36 cellular contexts compared by ENCODE assay signal in genomic region chr5:53677632-53678031, GRCh38.
"Had no signal": no experiment of that assay in that cellular context is flagged by ENCODE, and none has a peak within 500 bp of the region (broad histone marks: within the 10 kb centered on the region; RNA-seq: fewer than 3 reads in every experiment).

No MANE protein-coding gene starts in this region.

- H3K27me3 ChIP-seq: brain microvascular endothelial cell, colonic mucosa, dorsolateral prefrontal cortex, esophagus squamous epithelium, gastroesophageal sphincter had no signal

- H3K9me3 ChIP-seq: colonic mucosa, esophagus squamous epithelium, gastroesophageal sphincter had no signal

- FAIRE-seq: astrocyte, bronchial epithelial cell had no signal

- H3K4me1 Mint-ChIP-seq: activated B cell treated with CpG ODN at 0.5 μM for 24 hours; activated T-helper 17 cell treated with anti-CD3 and anti-CD28 coated beads, Interleukin-2, amount 50 U/mL, for 72 hours; T-helper 17 cell had no signal

- DNase-seq: activated B cell treated with CpG ODN at 0.5 μM for 24 hours; activated CD4-positive, alpha-beta T cell treated with anti-CD3 and anti-CD28 coated beads for 48 hours; activated CD4-positive, alpha-beta T cell treated with anti-CD3 and anti-CD28 coated beads, Interleukin-2, amount 50 U/mL, for 1 hour; activated CD4-positive, alpha-beta T cell treated with anti-CD3 and anti-CD28 coated beads, Interleukin-2, amount 50 U/mL, for 48 hours; activated CD8-positive, alpha-beta memory T cell treated with anti-CD3 and anti-CD28 coated beads for 24 hours; activated CD8-positive, alpha-beta T cell treated with anti-CD3 and anti-CD28 coated beads for 36 hours; activated effector memory CD4-positive, alpha-beta T cell treated with Interleukin-2 at 50 U/mL for 16 hours; activated gamma-delta T cell treated with Interleukin-2 at 50 U/mL for 16 hours; activated naive CD4-positive, alpha-beta T cell treated with anti-CD3 and anti-CD28 coated beads, Interleukin-2, amount 50 U/mL, for 16 hours; activated naive CD4-positive, alpha-beta T cell treated with Interleukin-2 at 50 U/mL for 16 hours; activated T-cell treated with anti-CD3 and anti-CD28 coated beads, Interleukin-2, amount 50 U/mL, for 4 hours; amniotic stem cell; anterior cingulate cortex; brain microvascular endothelial cell; central memory CD4-positive, alpha-beta T cell; cerebellar nuclear complex; colonic mucosa; dorsolateral prefrontal cortex; effector CD4-positive, alpha-beta T cell; effector memory CD8-positive, alpha-beta T cell; esophagus squamous epithelium; foreskin melanocyte; head of caudate nucleus; T-helper 1 cell; T-helper 17 cell; T1000; WERI-Rb-1 had no signal

- H3K4me3 Mint-ChIP-seq: activated B cell treated with CpG ODN at 0.5 μM for 24 hours; activated CD8-positive, alpha-beta T cell treated with anti-CD3 and anti-CD28 coated beads for 36 hours; activated naive CD8-positive, alpha-beta T cell; activated T-cell treated with anti-CD3 and anti-CD28 coated beads, Interleukin-2, amount 50 U/mL, for 4 hours; activated T-helper 17 cell treated with anti-CD3 and anti-CD28 coated beads, Interleukin-2, amount 50 U/mL, for 72 hours; dendritic cell treated with granulocyte-macrophage colony-stimulating factor and Interleukin-4, amounts not matched to agents 40 ng/mL and 50 ng/mL, for 4 days; effector memory CD8-positive, alpha-beta T cell; T-helper 17 cell; T-helper 2 cell treated with Interferon-gamma antibody and Interleukin-4, amounts not matched to agents 5 μg/mL and 100 μg/mL, for 36 hours had no signal

- H3K27ac ChIP-seq: brain microvascular endothelial cell, colonic mucosa, dorsolateral prefrontal cortex, epithelial cell of prostate, esophagus squamous epithelium, gastroesophageal sphincter, WERI-Rb-1 had no signal

- ATAC-seq: activated CD4-positive, CD25-positive, alpha-beta regulatory T cell treated with anti-CD3 and anti-CD28 coated beads, Interleukin-2, amount 50 U/mL, for 24 hours; activated CD8-positive, alpha-beta T cell treated with anti-CD3 and anti-CD28 coated beads for 36 hours; activated T-cell treated with anti-CD3 and anti-CD28 coated beads, Interleukin-2, amount 50 U/mL, for 4 hours; activated T-helper 17 cell treated with anti-CD3 and anti-CD28 coated beads, Interleukin-2, amount 50 U/mL, for 72 hours; effector memory CD8-positive, alpha-beta T cell; gastroesophageal sphincter; T-helper 17 cell had no signal

- H3K4me1 ChIP-seq: colonic mucosa, esophagus squamous epithelium, gastroesophageal sphincter had no signal

- H3K4me3 ChIP-seq: colonic mucosa, dorsolateral prefrontal cortex, esophagus squamous epithelium, gastroesophageal sphincter had no signal

- H3K27me3 Mint-ChIP-seq: activated B cell treated with CpG ODN at 0.5 μM for 24 hours; activated CD8-positive, alpha-beta T cell treated with anti-CD3 and anti-CD28 coated beads for 36 hours; activated naive CD8-positive, alpha-beta T cell; activated T-helper 17 cell treated with anti-CD3 and anti-CD28 coated beads, Interleukin-2, amount 50 U/mL, for 72 hours; dendritic cell treated with granulocyte-macrophage colony-stimulating factor and Interleukin-4, amounts not matched to agents 40 ng/mL and 50 ng/mL, for 4 days; effector memory CD8-positive, alpha-beta T cell; T-helper 17 cell had no signal

- H3K36me3 ChIP-seq: brain microvascular endothelial cell, colonic mucosa, WERI-Rb-1 had no signal

- H3K9me3 Mint-ChIP-seq: dendritic cell treated with granulocyte-macrophage colony-stimulating factor and Interleukin-4, amounts not matched to agents 40 ng/mL and 50 ng/mL, for 4 days had no signal

- H3K27ac Mint-ChIP-seq: activated B cell treated with CpG ODN at 0.5 μM for 24 hours; activated CD8-positive, alpha-beta T cell treated with anti-CD3 and anti-CD28 coated beads for 36 hours; activated naive CD8-positive, alpha-beta T cell; activated T-helper 17 cell treated with anti-CD3 and anti-CD28 coated beads, Interleukin-2, amount 50 U/mL, for 72 hours; dendritic cell treated with granulocyte-macrophage colony-stimulating factor and Interleukin-4, amounts not matched to agents 40 ng/mL and 50 ng/mL, for 4 days; effector memory CD8-positive, alpha-beta T cell; T-helper 17 cell; T-helper 2 cell treated with Interferon-gamma antibody and Interleukin-4, amounts not matched to agents 5 μg/mL and 100 μg/mL, for 36 hours had no signal
